Comparison of ENCODE assay signal across 10 cellular contexts in genomic region chrX:107700317-107700774, GRCh38.
DNase-seq lines count a peak whose midpoint lies in the region; ATAC-seq and TF ChIP-seq lines count a peak whose summit lies in the region.
"Had no signal": no experiment of that assay in that cellular context is flagged by ENCODE, and none has a peak within 500 bp of the region (broad histone marks: within the 10 kb centered on the region; RNA-seq: fewer than 3 reads in every experiment).

No MANE protein-coding gene starts in this region.

- peak overlapping the region; percentile 83 for H3K27ac ChIP-seq in SJCRH30
- no peak overlapping the region for H3K27ac ChIP-seq in psoas muscle

- no peak for TF ChIP-seq CTCF in psoas muscle (IDR thresholded peaks at IDR 0.05)

- WGBS in psoas muscle, 3 donors, result 8 to 19% (median 8%) methylated on average over 4 of the region's 4 CpGs

- intact Hi-C loops in psoas muscle (cut with DNase I), result no loop called here

- H3K27me3 ChIP-seq in SJCRH30 (no peaks in the 10 kb centered on the region), psoas muscle (ENCODE audit: insufficient read depth in 3 of 3, low read length in 2 of 3) (peaks cover 0 to 18% (median 0%) of the 10 kb centered on the region in 3 donors)

- H3K4me1 ChIP-seq in SJCRH30 (peaks cover 17% of the 10 kb centered on the region), psoas muscle (peaks cover 6% of the 10 kb centered on the region)
- H3K4me1 ChIP-seq: HAP-1 had no signal

- no peaks in the 10 kb centered on the region for H3K36me3 ChIP-seq in SJCRH30
- no peaks in the 10 kb centered on the region for H3K36me3 ChIP-seq in psoas muscle (ENCODE audit: insufficient read depth in 1 of 2, low read depth in 1 of 2)
- H3K36me3 ChIP-seq: HAP-1 had no signal

- ATAC-seq in psoas muscle, result peak; percentile 47 to 91 (median 78)
- ATAC-seq in HG02840 (IDR thresholded peaks at IDR 0.05; ENCODE audit: low FRiP score, unreplicated experiment), result no peak
- ATAC-seq in GM19328 (IDR thresholded peaks at IDR 0.05; ENCODE audit: unreplicated experiment), result no peak

- no peaks in the 10 kb centered on the region for H3K9me3 ChIP-seq in SJCRH30 (replicated peaks)
- no peaks in the 10 kb centered on the region for H3K9me3 ChIP-seq in psoas muscle
- H3K9me3 ChIP-seq: HAP-1 had no signal

- DNase-seq in ELR (ENCODE audit: low read depth) (peak; percentile 42), SJCRH30 (peak; percentile 48 to 74), globus pallidus (ENCODE audit: low spot score) (peak; percentile 26), psoas muscle (no peak), hepatic stellate cell (ENCODE audit: low spot score) (no peak)
- DNase-seq in central memory CD4-positive, alpha-beta T cell, result no peak
- DNase-seq: DND-41 had no signal

- H3K4me3 ChIP-seq in SJCRH30 (no peak overlapping the region), psoas muscle (no peak overlapping the region)
- H3K4me3 ChIP-seq: HAP-1 had no signal

Comparison
In these comparisons a context has a peak if more than half of its experiments do, and no peak if none do; other contexts are left out.
1. DNase-seq: peak in ELR (single experiment), SJCRH30 (2 of 2) and globus pallidus (single experiment); none in psoas muscle (0 of 2), central memory CD4-positive, alpha-beta T cell (single experiment) and hepatic stellate cell (single experiment).
2. ATAC-seq: peak in psoas muscle (4 of 4); none in HG02840 (single experiment) and GM19328 (single experiment).